Comparison of ENCODE assay signal across 11 cellular contexts in genomic region chr3:122682016-122682374, GRCh38. TPM values are rescaled to one million over a fixed set of nuclear protein-coding genes. Genes with fewer than 3 reads are reported as not detected.
DNase-seq lines count a peak whose midpoint lies in the region; ATAC-seq, FAIRE-seq and TF ChIP-seq lines count a peak whose summit lies in the region.
"Had no signal": no experiment of that assay in that cellular context is flagged by ENCODE, and none has a peak within 500 bp of the region (broad histone marks: within the 10 kb centered on the region; RNA-seq: fewer than 3 reads in every experiment).

No MANE protein-coding gene starts in this region.

- H3K27ac ChIP-seq in A549 (peak overlapping the region; percentile 92 to 95; a peak in 4 of 6 replicates), H9 (ENCODE audit: insufficient read length, low read depth, low read length) (no peak overlapping the region), breast epithelium (peak overlapping the region in 1 of 2 donors; percentile 99), muscle layer of colon (ENCODE audit: low read depth, low read length) (peak overlapping the region; percentile 32)

- no peak overlapping the region for H3K56ac ChIP-seq in H9 (ENCODE audit: insufficient read length, low read depth, low read length)

- TF ChIP-seq RAD21 in A549 (conservative IDR thresholded peaks at IDR 0.05 in 1 of 2, IDR thresholded peaks at IDR 0.05 in 1 of 2) = no peak

- no peak for TF ChIP-seq POLR2A in A549 (IDR thresholded peaks at IDR 0.05; ENCODE audit: low read length)
- TF ChIP-seq POLR2A in breast epithelium (IDR thresholded peaks at IDR 0.05) = no peak
- TF ChIP-seq POLR2A in lower leg skin (IDR thresholded peaks at IDR 0.05) = no peak

- no peak overlapping the region for H2BK15ac ChIP-seq in H9 (ENCODE audit: low read depth, low read length)

- no peak overlapping the region for H2AFZ ChIP-seq in H9 (ENCODE audit: low read length)

- peaks cover 17% of the 10 kb centered on the region for H3K23me2 ChIP-seq in H9 (ENCODE audit: insufficient read length, low read depth, low read length, poor library complexity, severe bottlenecking)

- H2BK20ac ChIP-seq in H9 (ENCODE audit: low read depth, low read length, poor library complexity, severe bottlenecking) = no peak overlapping the region

- H4K5ac ChIP-seq in H9 (ENCODE audit: insufficient read length, low read depth, low read length) = no peak overlapping the region

- CTCF ChIA-PET in A549 (lab: Yijun Ruan, JAX) = interaction anchor here (0.9 to 4.6 kb wide), 4 partner anchors 18 to 289 kb away, joined by 3 to 52 read pairs (median 3); no protein-coding TSS in a partner anchor

- no peaks in the 10 kb centered on the region for H4K20me1 ChIP-seq in H9 (ENCODE audit: control insufficient read depth, insufficient read depth, insufficient read length)

- H3K36me3 Mint-ChIP-seq in H9 (ENCODE audit: insufficient read depth in 1 of 3, low read depth in 3 of 3) = peaks cover 0 to 15% (median 2%) of the 10 kb centered on the region in 3 experiments; a peak in 5 of 7 replicates

- H3K36me3 ChIP-seq in breast epithelium (no peaks in the 10 kb centered on the region), muscle layer of colon (ENCODE audit: insufficient read depth, low read length) (peaks cover 6% of the 10 kb centered on the region)

- H3K9me3 Mint-ChIP-seq in H9 = peaks cover 3 to 4% of the 10 kb centered on the region in 2 experiments; a peak in 4 of 5 replicates

- no peak overlapping the region for H4K91ac ChIP-seq in H9 (ENCODE audit: insufficient read length, low read depth, low read length)

- H3K4me2 ChIP-seq in A549 (peak overlapping the region; percentile 93), H9 (ENCODE audit: insufficient read depth, insufficient read length, low read length) (peak overlapping the region; percentile 52)

- peak overlapping the region; percentile 76 to 83; a peak in 4 of 5 replicates for H3K4me3 Mint-ChIP-seq in H9

- H2BK12ac ChIP-seq in H9 (ENCODE audit: insufficient read length, low read depth, low read length) = no peak overlapping the region

- H3K27me3 Mint-ChIP-seq in H9 (ENCODE audit: low read depth) = peaks cover 5% of the 10 kb centered on the region; the same call in 1 of the 2 replicates

- no peak overlapping the region for H3K23ac ChIP-seq in H9 (ENCODE audit: insufficient read length, low read depth, low read length)

- no peak overlapping the region for H3K4ac ChIP-seq in H9 (ENCODE audit: low read depth, low read length)

- H3K14ac ChIP-seq in H9 (ENCODE audit: insufficient read depth, low read length) = no peak overlapping the region

- H2BK5ac ChIP-seq in H9 (ENCODE audit: insufficient read length, low read length) = no peak overlapping the region

- POLR2A ChIA-PET in A549 (lab: Yijun Ruan, JAX) = no interaction called here

- H3K27me3 ChIP-seq in H9 (ENCODE audit: insufficient read depth, low read length) (no peaks in the 10 kb centered on the region), breast epithelium (no peaks in the 10 kb centered on the region), muscle layer of colon (ENCODE audit: control insufficient read depth in 1 of 2, insufficient read depth in 2 of 2, low read length in 2 of 2) (no peaks in the 10 kb centered on the region)

- H3K9ac ChIP-seq in H9 (ENCODE audit: extremely low read depth, insufficient read length, low read length) = no peak overlapping the region
- H3K9ac ChIP-seq in muscle layer of colon (ENCODE audit: low read length) = no peak overlapping the region

- FAIRE-seq in A549 (lab: Jason Lieb, UNC) = no peak
- FAIRE-seq: frontal cortex had no signal

- no peaks in the 10 kb centered on the region for H3K79me1 ChIP-seq in H9 (ENCODE audit: insufficient read depth, low read depth, low read length, poor library complexity, severe bottlenecking)

- H3T11ph ChIP-seq in H9 (ENCODE audit: low read length) = no peak overlapping the region

- H3K27ac Mint-ChIP-seq in H9 = no peak overlapping the region

- no peaks in the 10 kb centered on the region for H3K9me3 ChIP-seq in A549
- no peaks in the 10 kb centered on the region for H3K9me3 ChIP-seq in H9 (ENCODE audit: control insufficient read depth, low read depth, low read length)
- H3K9me3 ChIP-seq in breast epithelium = no peaks in the 10 kb centered on the region
- H3K9me3 ChIP-seq in muscle layer of colon (ENCODE audit: low read length) = no peaks in the 10 kb centered on the region

- H3K79me2 ChIP-seq in H9 (ENCODE audit: insufficient read depth, low read length) = no peaks in the 10 kb centered on the region

- H3K4me1 Mint-ChIP-seq in H9 = peaks cover 22 to 23% of the 10 kb centered on the region in 2 experiments

- H3K4me1 ChIP-seq in A549 (peaks cover 17% of the 10 kb centered on the region), H9 (ENCODE audit: insufficient read depth, low read length) (peaks cover 7% of the 10 kb centered on the region; the same call in 1 of the 2 replicates), breast epithelium (peaks cover 0 to 8% of the 10 kb centered on the region in 2 donors), muscle layer of colon (ENCODE audit: insufficient read depth, low read length) (peaks cover 31% of the 10 kb centered on the region)

- no peak overlapping the region for H2AK5ac ChIP-seq in H9 (ENCODE audit: insufficient read length, low read length)

- no peak for ATAC-seq in A549

- TF ChIP-seq EP300 in A549 (IDR thresholded peaks at IDR 0.05) = no peak

- TF ChIP-seq CTCF in A549 (IDR thresholded peaks at IDR 0.05) (no peak), H9 (conservative IDR thresholded peaks at IDR 0.05) (no peak), breast epithelium (IDR thresholded peaks at IDR 0.05) (no peak), lower leg skin (IDR thresholded peaks at IDR 0.05) (no peak)

- no peak overlapping the region for H2BK120ac ChIP-seq in H9 (ENCODE audit: low read depth, low read length, poor library complexity, severe bottlenecking)

- H3K18ac ChIP-seq in H9 (ENCODE audit: insufficient read length, low read depth, low read length) = no peak overlapping the region

- 91% methylated on average over 2 of the region's 2 CpGs for WGBS in A549 (ENCODE audit: missing lambda C conversion rate)
- no CpG with 5 or more reads among the region's 2 CpGs for WGBS in H9 (ENCODE audit: extremely low coverage, insufficient read length, low lambda C conversion rate)
- WGBS in lower leg skin, 2 donors = 83 to 86% methylated on average over 2 of the region's 2 CpGs

- DNase-seq in A549 (ENCODE audit: low read depth in 1 of 2, low spot score in 1 of 2) = no peak
- DNase-seq in H9 = no peak
- DNase-seq in breast epithelium (ENCODE audit: low spot score in 2 of 2) = no peak
- DNase-seq in COLO829 (ENCODE audit: low spot score) = no peak
- DNase-seq in KG1 (lab: John Stamatoyannopoulos, UW) = no peak
- no peak for DNase-seq in nucleus accumbens (lab: John Stamatoyannopoulos, UW)
- DNase-seq in lower leg skin (ENCODE audit: low spot score in 2 of 2) = no peak
- DNase-seq: activated CD4-positive, CD25-positive, alpha-beta regulatory T cell; DMS 273 treated with DMSO at 0.1 percent for 48 hours had no signal

- H4K8ac ChIP-seq in H9 (replicated peaks; ENCODE audit: insufficient read length, low read depth, low read length) = no peak overlapping the region

- intact Hi-C loops in breast epithelium (cut with DNase I; ENCODE audit: low total_unique reads) (no loop called here), lower leg skin (cut with DNase I; ENCODE audit: low total_unique reads) (loop anchor here (10.0 kb wide), 1 partner anchor 277 kb away; no protein-coding TSS in a partner anchor)

- H3K4me3 ChIP-seq in A549 = peak overlapping the region; percentile 73; the same call in 2 of the 3 replicates
- peak overlapping the region; percentile 88 to 98 (median 96) for H3K4me3 ChIP-seq in breast epithelium
- peak overlapping the region; percentile 82 to 86 for H3K4me3 ChIP-seq in muscle layer of colon (ENCODE audit: low read depth in 1 of 2, low read length in 2 of 2)
- no peak overlapping the region for H3K4me3 ChIP-seq in lower leg skin (ENCODE audit: low read depth, poor library complexity, severe bottlenecking)

TF ChIP-seq in A549, 52 proteins besides CTCF, POLR2A, EP300 and RAD21 (continues in another document):
- no peak for TF ChIP-seq HOXB5 (CRISPR knock-in tag; IDR thresholded peaks at IDR 0.05)
- no peak for TF ChIP-seq KDM1A (IDR thresholded peaks at IDR 0.05; ENCODE audit: low read depth)
- TF ChIP-seq PBX3 (IDR thresholded peaks at IDR 0.05) = no peak
- no peak for TF ChIP-seq HDAC2 (IDR thresholded peaks at IDR 0.05)
- no peak for TF ChIP-seq CEBPB (IDR thresholded peaks at IDR 0.05)
- TF ChIP-seq TFCP2L1 (CRISPR knock-in tag; IDR thresholded peaks at IDR 0.05) = no peak
- no peak for TF ChIP-seq NPAS2 (CRISPR knock-in tag; IDR thresholded peaks at IDR 0.05; ENCODE audit: borderline replicate concordance)
- TF ChIP-seq MAFK (IDR thresholded peaks at IDR 0.05; ENCODE audit: partially characterized antibody) = no peak
- TF ChIP-seq ESRRA (IDR thresholded peaks at IDR 0.05; ENCODE audit: borderline replicate concordance, low read length) = no peak
- no peak for TF ChIP-seq HEYL (CRISPR knock-in tag; IDR thresholded peaks at IDR 0.05)
- no peak for TF ChIP-seq CHD4 (IDR thresholded peaks at IDR 0.05; ENCODE audit: borderline replicate concordance)
- no peak for TF ChIP-seq SREBF2 (IDR thresholded peaks at IDR 0.05)

RNA-seq across cellular contexts. Expression of gene PARP14, which starts 1.4 kb away (rescaled TPM):
- polyA plus RNA-seq in A549 (2011; rRNA removed) (23.0 and 23.6 TPM in 2 replicates), A549 (2017; fragmentation: RNase III; extraction: RNeasy Plus Mini Kit Qiagen cat#74134 plus additional on column Dnase treatment) (7.5 to 8.7 TPM (median 8.7 TPM) in 3 replicates)
- 3.2 and 3.8 TPM in 2 replicates for polyA plus RNA-seq in A549 (2012; cell fraction: cytosol; rRNA removed)
- polyA plus RNA-seq in A549 (2012; cell fraction: nucleus; rRNA removed) = 6.3 and 10.9 TPM in 2 replicates
- polyA minus RNA-seq in A549 (2011; rRNA and poly(A)+ RNA removed) = 25.6 and 28.5 TPM in 2 replicates
- total RNA-seq in H9 (2021) (16.4 and 17.4 TPM in 2 replicates), breast epithelium (10 to 100 TPM; 42.9 to 57.0 (median 49.8) TPM), lower leg skin (10 to 100 TPM in 2 of 4 donors, 1 to 10 TPM in 2; 4.9 to 14.5 (median 9.4) TPM)
